ENCODE assay signal across 16 cellular contexts in genomic region chr14:60616326-60617044, GRCh38. TPM values are rescaled to one million over a fixed set of nuclear protein-coding genes. Genes with fewer than 3 reads are reported as not detected.
DNase-seq lines count a peak whose midpoint lies in the region; ATAC-seq and TF ChIP-seq lines count a peak whose summit lies in the region.
"Had no signal": no experiment of that assay in that cellular context is flagged by ENCODE, and none has a peak within 500 bp of the region (broad histone marks: within the 10 kb centered on the region; RNA-seq: fewer than 3 reads in every experiment).

No MANE protein-coding gene starts in this region.

- no peak overlapping the region for H3K23ac ChIP-seq in mesendoderm (ENCODE audit: low read length)

- no peak for TF ChIP-seq POLR2A in spleen (IDR thresholded peaks at IDR 0.05)

- H3K4me2 ChIP-seq in mesendoderm (ENCODE audit: low read length): no peak overlapping the region

- DNase-seq in DMS53 (lab: John Stamatoyannopoulos, UW): peak; percentile 43
- DNase-seq in NCI-H2029 treated with DMSO at 0.1 percent for 48 hours (lab: John Stamatoyannopoulos, UW): peak; percentile 92
- peak; percentile 53 for DNase-seq in choroid plexus epithelial cell (ENCODE audit: low read depth)
- DNase-seq in mesendoderm: peak; percentile 28
- DNase-seq in NCI-H82 (lab: John Stamatoyannopoulos, UW): no peak
- DNase-seq in left ventricle myocardium superior: no peak
- DNase-seq in spleen: no peak
- no peak for DNase-seq in GM13976 (ENCODE audit: low spot score)
- DNase-seq: activated CD8-positive, alpha-beta T cell treated with anti-CD3 and anti-CD28 coated beads, Interleukin-2, amount 10 ng/mL, durations not matched to agents 7 days and 5 days; activated effector memory CD4-positive, alpha-beta T cell treated with Interleukin-2 at 50 U/mL for 16 hours; foreskin fibroblast; HCEC 1CT; mucosa of descending colon; NCI-H2081 treated with DMSO at 0.1 percent for 48 hours; psoas muscle had no signal

- H2BK15ac ChIP-seq in mesendoderm (replicated peaks; ENCODE audit: low read depth): no peak overlapping the region

- H3K56ac ChIP-seq in mesendoderm (ENCODE audit: low read length): peak overlapping the region; percentile 64

- H2AK5ac ChIP-seq in mesendoderm (ENCODE audit: low read length): no peak overlapping the region

- no peaks in the 10 kb centered on the region for H3K36me3 ChIP-seq in mesendoderm (ENCODE audit: control insufficient read depth, insufficient read depth, low read length)
- no peaks in the 10 kb centered on the region for H3K36me3 ChIP-seq in spleen

- no peak overlapping the region for H2BK120ac ChIP-seq in mesendoderm (ENCODE audit: low read depth, low read length)

- H2BK5ac ChIP-seq in mesendoderm (ENCODE audit: low read length): no peak overlapping the region

- peak overlapping the region; percentile 21 for H3K18ac ChIP-seq in mesendoderm (ENCODE audit: low read length)

- TF ChIP-seq CTCF in choroid plexus epithelial cell (conservative IDR thresholded peaks at IDR 0.05; ENCODE audit: low read depth, low read length) (no peak), spleen (IDR thresholded peaks at IDR 0.05 in 8 of 11, conservative IDR thresholded peaks at IDR 0.05 in 3 of 11) (no peak), GM13976 (IDR thresholded peaks at IDR 0.05; ENCODE audit: borderline replicate concordance, control extremely low read depth, extremely low read depth, insufficient read depth, missing control alignments) (no peak)

- H4K8ac ChIP-seq in mesendoderm (ENCODE audit: low read depth, low read length): peak overlapping the region; percentile 97

- in situ Hi-C loops in GM13976 (cut with MboI; ENCODE audit: low sequenced_read_pairs, unreplicated experiment): no loop called here

- no peak for ATAC-seq in left ventricle myocardium superior
- ATAC-seq: activated CD8-positive, alpha-beta T cell treated with anti-CD3 and anti-CD28 coated beads, Interleukin-2, amount 10 ng/mL, durations not matched to agents 7 days and 5 days; mucosa of descending colon; psoas muscle had no signal

- H3K27ac ChIP-seq in mesendoderm (ENCODE audit: low read depth, low read length): no peak overlapping the region
- H3K27ac ChIP-seq in spleen: no peak overlapping the region
- H3K27ac ChIP-seq: psoas muscle, SK-N-MC had no signal

- H3K27me3 ChIP-seq in mesendoderm (ENCODE audit: insufficient read depth, low read length, poor library complexity): no peaks in the 10 kb centered on the region
- H3K27me3 ChIP-seq in spleen (replicated peaks in 1 of 7): peaks cover 0 to 19% (median 0%) of the 10 kb centered on the region in 7 donors

- H4K5ac ChIP-seq in mesendoderm (ENCODE audit: low read length): peak overlapping the region; percentile 1

- intact Hi-C loops in left ventricle myocardium superior (cut with micrococcal nuclease) (no loop called here), spleen (cut with DNase I; ENCODE audit: low total_unique reads) (no loop called here)

- no peaks in the 10 kb centered on the region for H3K79me2 ChIP-seq in mesendoderm (ENCODE audit: control insufficient read depth, insufficient read depth, low read length)

- peaks cover 0 to under 1% (median under 1%) of the 10 kb centered on the region in 8 donors for H3K9me3 ChIP-seq in spleen
- H3K9me3 ChIP-seq: mucosa of descending colon, psoas muscle had no signal

- no peak overlapping the region for H3K9ac ChIP-seq in mesendoderm (ENCODE audit: low read length)

- no CpG with 5 or more reads among the region's 12 CpGs for WGBS in mesendoderm (ENCODE audit: extremely low coverage, insufficient coverage, low lambda C conversion rate)
- 52 to 61% (median 53%) methylated on average over 12 of the region's 12 CpGs for WGBS in spleen, 5 donors

- H3K4me3 ChIP-seq in choroid plexus epithelial cell (ENCODE audit: low read depth, low read length) (peak overlapping the region; percentile 32), mesendoderm (ENCODE audit: low read length) (no peak overlapping the region), spleen (no peak overlapping the region)
- H3K4me3 ChIP-seq: mucosa of descending colon, psoas muscle, SK-N-MC had no signal

- peaks cover 3% of the 10 kb centered on the region for H3K4me1 ChIP-seq in mesendoderm (ENCODE audit: control insufficient read depth, low read depth, low read length)
- no peaks in the 10 kb centered on the region for H3K4me1 ChIP-seq in spleen

- H3K79me1 ChIP-seq in mesendoderm (ENCODE audit: low read length): no peaks in the 10 kb centered on the region

- H3K4ac ChIP-seq in mesendoderm (ENCODE audit: low read depth, low read length): no peak overlapping the region

RNA-seq across cellular contexts. Expression of gene SIX1, which starts 32.8 kb away (rescaled TPM):
- polyA plus RNA-seq in mesendoderm (2013, experiment 1 of 2): 0.21 TPM
- 0.17 TPM for polyA plus RNA-seq in mesendoderm (2013, experiment 2 of 2)
- total RNA-seq in left ventricle myocardium superior (not detected), spleen (not detected)
- under 1 TPM in 1 of 3 donors, not detected in 2; 0.03 TPM for polyA plus RNA-seq in spleen
- total RNA-seq: activated CD8-positive, alpha-beta T cell treated with anti-CD3 and anti-CD28 coated beads, Interleukin-2, amount 10 ng/mL, durations not matched to agents 7 days and 5 days had no signal

Comparison
In these comparisons a context has a peak if more than half of its experiments do, and no peak if none do; other contexts are left out.
1. DNase-seq: peak in DMS53 (single experiment), NCI-H2029 treated with DMSO at 0.1 percent for 48 hours (single experiment), choroid plexus epithelial cell (single experiment) and mesendoderm (single experiment); none in NCI-H82 (single experiment), left ventricle myocardium superior (single experiment), spleen (single experiment) and GM13976 (single experiment).